In genomic region chr20:19249515-19249914, GRCh38 we compare ENCODE assay signal across 16 cellular contexts. TPM values are rescaled to one million over a fixed set of nuclear protein-coding genes. Genes with fewer than 3 reads are reported as not detected.
DNase-seq lines count a peak whose midpoint lies in the region; ATAC-seq, FAIRE-seq and TF ChIP-seq lines count a peak whose summit lies in the region.
"Had no signal": no experiment of that assay in that cellular context is flagged by ENCODE, and none has a peak within 500 bp of the region (broad histone marks: within the 10 kb centered on the region; RNA-seq: fewer than 3 reads in every experiment).

No MANE protein-coding gene starts in this region.

- H3K27me3 ChIP-seq in mammary epithelial cell (ENCODE audit: insufficient read depth, low read length) (no peaks in the 10 kb centered on the region), OCI-LY1 (ENCODE audit: insufficient read depth, low read length) (no peaks in the 10 kb centered on the region), aorta (ENCODE audit: control insufficient read depth in 1 of 2, insufficient read depth in 2 of 2, low read length in 1 of 2) (no peaks in the 10 kb centered on the region)
- H3K27me3 ChIP-seq: vagina had no signal

- no peaks in the 10 kb centered on the region for H3K27me3 Mint-ChIP-seq in MCF 10A (ENCODE audit: insufficient read depth, unreplicated experiment)

- no peaks in the 10 kb centered on the region for H3K9me2 ChIP-seq in OCI-LY1 (ENCODE audit: low read depth, low read length)

- intact Hi-C loops in MCF 10A (cut with micrococcal nuclease) (no loop called here), mammary epithelial cell (cut with micrococcal nuclease) (no loop called here), aorta (cut with DNase I) (no loop called here)

- TF ChIP-seq CTCF in MCF 10A (IDR thresholded peaks at IDR 0.05; ENCODE audit: unreplicated experiment), result no peak
- no peak for TF ChIP-seq CTCF in mammary epithelial cell (conservative IDR thresholded peaks at IDR 0.05 in 1 of 2, IDR thresholded peaks at IDR 0.05 in 1 of 2; ENCODE audit: extremely low read depth in 1 of 2, insufficient read depth in 1 of 2, low read depth in 1 of 2, low read length in 2 of 2)
- TF ChIP-seq CTCF in OCI-LY1 (IDR thresholded peaks at IDR 0.05; ENCODE audit: low read length), result peak; percentile 33; the same call in 1 of the 2 replicates

- DNase-seq in MCF 10A (ENCODE audit: unreplicated experiment) (peak; percentile 38), mammary epithelial cell (no peak), fibroblast of peridontal ligament (ENCODE audit: extremely low read depth) (peak; percentile 29), aorta (no peak), GM12891 (ENCODE audit: insufficient read length, low spot score) (no peak), DMS153 (lab: John Stamatoyannopoulos, UW) (no peak)
- DNase-seq: activated naive CD8-positive, alpha-beta T cell treated with anti-CD3 and anti-CD28 coated beads, Interleukin-2, amount 50 U/mL, for 24 hours; left cardiac atrium; NCI-H2029 treated with DMSO at 0.1 percent for 48 hours; stimulated activated CD4-positive, alpha-beta T cell treated with anti-CD3 and anti-CD28 coated beads, Interleukin-12 subunit alpha, Interleukin-12 subunit beta, amount 100 ng/mL, for 4 hours; stimulated activated CD8-positive, alpha-beta memory T cell treated with anti-CD3 and anti-CD28 coated beads, Interleukin-4, amount 100 ng/mL, for 48 hours had no signal

- H3K9ac ChIP-seq in mammary epithelial cell (ENCODE audit: insufficient read depth, low read length) (no peak overlapping the region), OCI-LY1 (ENCODE audit: low read length) (no peak overlapping the region)

- no peak for TF ChIP-seq POLR2A in GM12891 (IDR thresholded peaks at IDR 0.05; ENCODE audit: low read depth, low read length)

- peaks cover 4% of the 10 kb centered on the region for H3K9me3 ChIP-seq in mammary epithelial cell (replicated peaks; ENCODE audit: insufficient read depth, low read length)
- no peaks in the 10 kb centered on the region for H3K9me3 ChIP-seq in OCI-LY1 (ENCODE audit: low read length)
- H3K9me3 ChIP-seq in aorta (ENCODE audit: control insufficient read depth, low read length), result no peaks in the 10 kb centered on the region
- H3K9me3 ChIP-seq: vagina had no signal

- H3K36me3 Mint-ChIP-seq in MCF 10A (ENCODE audit: insufficient read depth, unreplicated experiment), result no peaks in the 10 kb centered on the region

- H3K4me3 Mint-ChIP-seq in MCF 10A (ENCODE audit: unreplicated experiment), result no peak overlapping the region
- H3K4me3 Mint-ChIP-seq: activated naive CD8-positive, alpha-beta T cell treated with anti-CD3 and anti-CD28 coated beads, Interleukin-2, amount 50 U/mL, for 24 hours had no signal

- no peaks in the 10 kb centered on the region for H3K9me3 Mint-ChIP-seq in MCF 10A (ENCODE audit: unreplicated experiment)
- H3K9me3 Mint-ChIP-seq: activated naive CD8-positive, alpha-beta T cell treated with anti-CD3 and anti-CD28 coated beads, Interleukin-2, amount 50 U/mL, for 24 hours had no signal

- 95% methylated on average over 4 of the region's 4 CpGs for WGBS in mammary epithelial cell (ENCODE audit: low coverage, missing lambda C conversion rate)
- 94 to 95% methylated on average over 4 of the region's 4 CpGs for WGBS in aorta, 2 donors

- POLR2A ChIA-PET in MCF 10A (lab: Yijun Ruan, JAX), result interaction anchor here (0.7 kb wide), 1 partner anchor 32 kb away, joined by 3 read pairs; no protein-coding TSS in a partner anchor

- no peak overlapping the region for H3K27ac ChIP-seq in mammary epithelial cell (ENCODE audit: insufficient read depth, low read depth, low read length)
- H3K27ac ChIP-seq in OCI-LY1 (ENCODE audit: low read depth, low read length, poor library complexity, severe bottlenecking), result no peak overlapping the region
- H3K27ac ChIP-seq in aorta (ENCODE audit: low read depth in 1 of 2, low read length in 2 of 2), result no peak overlapping the region
- H3K27ac ChIP-seq: vagina had no signal

- no peak for FAIRE-seq in GM12891 (lab: Jason Lieb, UNC)
- FAIRE-seq: TTC549 had no signal

- H3K36me3 ChIP-seq in mammary epithelial cell (ENCODE audit: insufficient read depth, low read length) (no peaks in the 10 kb centered on the region), OCI-LY1 (ENCODE audit: insufficient read depth, low read length) (no peaks in the 10 kb centered on the region), aorta (ENCODE audit: control insufficient read depth in 1 of 2, insufficient read depth in 2 of 2, low read length in 1 of 2) (no peaks in the 10 kb centered on the region)
- H3K36me3 ChIP-seq: vagina had no signal

- H3F3A ChIP-seq in OCI-LY1 (ENCODE audit: insufficient read depth, low read length), result no peaks in the 10 kb centered on the region

- dilution Hi-C loops in mammary epithelial cell (cut with HindIII; ENCODE audit: low sequenced_read_pairs), result no loop called here

- ATAC-seq in aorta (ENCODE audit: low FRiP score) (peak; percentile 71), HG03521 (IDR thresholded peaks at IDR 0.05; ENCODE audit: unreplicated experiment) (no peak)
- ATAC-seq: activated naive CD8-positive, alpha-beta T cell treated with anti-CD3 and anti-CD28 coated beads, Interleukin-2, amount 50 U/mL, for 24 hours had no signal

- in situ Hi-C loops in mammary epithelial cell (cut with MboI; ENCODE audit: low sequenced_read_pairs in 2 of 2), result no loop called here

- no TSS peak for BruUV-seq in MCF 10A (replicated peaks; lab: Mats Ljungman, UMichigan)
- BruUV-seq in mammary epithelial cell (replicated peaks; lab: Mats Ljungman, UMichigan), result no TSS peak

- H4K20me1 ChIP-seq in mammary epithelial cell (ENCODE audit: insufficient read depth, low read length) (no peaks in the 10 kb centered on the region), OCI-LY1 (ENCODE audit: insufficient read depth, low read length) (no peaks in the 10 kb centered on the region)

- peaks cover 20% of the 10 kb centered on the region for H3K4me1 Mint-ChIP-seq in MCF 10A (ENCODE audit: insufficient read depth, unreplicated experiment)
- H3K4me1 Mint-ChIP-seq: activated naive CD8-positive, alpha-beta T cell treated with anti-CD3 and anti-CD28 coated beads, Interleukin-2, amount 50 U/mL, for 24 hours had no signal

- H3K4me3 ChIP-seq in mammary epithelial cell (replicated peaks in 1 of 3; ENCODE audit: insufficient read depth in 1 of 3, low read depth in 2 of 3, low read length in 3 of 3) (no peak overlapping the region), OCI-LY1 (ENCODE audit: low read depth, low read length, poor library complexity, severe bottlenecking) (no peak overlapping the region), aorta (ENCODE audit: low read length in 2 of 2) (no peak overlapping the region)
- H3K4me3 ChIP-seq: coronary artery, vagina had no signal

- H3K4me1 ChIP-seq in mammary epithelial cell (ENCODE audit: insufficient read depth, low read length) (no peaks in the 10 kb centered on the region), OCI-LY1 (ENCODE audit: insufficient read depth, low read length, severe bottlenecking) (no peaks in the 10 kb centered on the region), aorta (ENCODE audit: control insufficient read depth in 1 of 2, insufficient read depth in 2 of 2, low read length in 2 of 2) (no peaks in the 10 kb centered on the region)

- H2AFZ ChIP-seq in mammary epithelial cell (ENCODE audit: low read depth, low read length) (no peak overlapping the region), OCI-LY1 (ENCODE audit: low read length) (no peak overlapping the region)

- H3K79me2 ChIP-seq in mammary epithelial cell (ENCODE audit: insufficient read depth, low read length) (no peaks in the 10 kb centered on the region), OCI-LY1 (ENCODE audit: insufficient read depth, low read length) (no peaks in the 10 kb centered on the region)

- H3K4me2 ChIP-seq in mammary epithelial cell (ENCODE audit: insufficient read depth, low read depth, low read length) (no peak overlapping the region), OCI-LY1 (ENCODE audit: low read length) (no peak overlapping the region)

- no peak overlapping the region for H3K27ac Mint-ChIP-seq in MCF 10A (ENCODE audit: low read depth, unreplicated experiment)
- H3K27ac Mint-ChIP-seq: activated naive CD8-positive, alpha-beta T cell treated with anti-CD3 and anti-CD28 coated beads, Interleukin-2, amount 50 U/mL, for 24 hours had no signal

- CTCF ChIA-PET in MCF 10A (lab: Yijun Ruan, JAX), result interaction anchor here (0.7 to 0.8 kb wide), 3 partner anchors 410 to 679 kb away, joined by 3 read pairs; no protein-coding TSS in a partner anchor
- CTCF ChIA-PET in mammary epithelial cell (lab: Charles Lee; ENCODE audit: low non-redundant PET), result no interaction called here

TF ChIP-seq in GM12891, 5 proteins besides CTCF, POLR2A, EP300 and RAD21:
- TF ChIP-seq SPI1 (IDR thresholded peaks at IDR 0.05; ENCODE audit: low read depth, low read length), result no peak
- TF ChIP-seq POU2F2 (IDR thresholded peaks at IDR 0.05; ENCODE audit: low read depth, low read length), result no peak
- TF ChIP-seq TAF1 (IDR thresholded peaks at IDR 0.05; ENCODE audit: low read depth, low read length), result no peak
- TF ChIP-seq POLR2AphosphoS5 (IDR thresholded peaks at IDR 0.05; ENCODE audit: low read depth, low read length), result no peak
- TF ChIP-seq PAX5 (IDR thresholded peaks at IDR 0.05; ENCODE audit: insufficient read depth, low read length, severe bottlenecking), result no peak

RNA-seq across cellular contexts. Expression of gene SLC24A3, which starts 37.1 kb away (rescaled TPM):
- total RNA-seq in MCF 10A (2022) (not detected in 2 replicates), mammary epithelial cell (under 1 TPM in 1 of 2 donors, not detected in 1; 0.17 TPM), aorta (10 to 100 TPM; 23.9 to 24.9 TPM)
- polyA plus RNA-seq in mammary epithelial cell (not detected), aorta (10 to 100 TPM in 1 of 2 donors, 1 to 10 TPM in 1; 8.8 to 14.4 TPM)
- not detected for polyA minus RNA-seq in mammary epithelial cell
- not detected for polyA plus RNA-seq in GM12891 (2012; ENCODE audit: low read depth, missing spikeins)

Comparison
In these comparisons a context has a peak if more than half of its experiments do, and no peak if none do; other contexts are left out.
1. DNase-seq: peak in MCF 10A (single experiment) and fibroblast of peridontal ligament (single experiment); none in mammary epithelial cell (single experiment), aorta (0 of 2), GM12891 (single experiment) and DMS153 (single experiment).
2. RNA of gene SLC24A3, which starts 37.1 kb away (total RNA-seq): 23.9 to 24.9 TPM in aorta; 0.17 TPM in mammary epithelial cell and not detected in MCF 10A; every median in the first group is over 10 times any median in the second.